ENCODE assay signal across 18 cellular contexts in the genomic region with DNA sequence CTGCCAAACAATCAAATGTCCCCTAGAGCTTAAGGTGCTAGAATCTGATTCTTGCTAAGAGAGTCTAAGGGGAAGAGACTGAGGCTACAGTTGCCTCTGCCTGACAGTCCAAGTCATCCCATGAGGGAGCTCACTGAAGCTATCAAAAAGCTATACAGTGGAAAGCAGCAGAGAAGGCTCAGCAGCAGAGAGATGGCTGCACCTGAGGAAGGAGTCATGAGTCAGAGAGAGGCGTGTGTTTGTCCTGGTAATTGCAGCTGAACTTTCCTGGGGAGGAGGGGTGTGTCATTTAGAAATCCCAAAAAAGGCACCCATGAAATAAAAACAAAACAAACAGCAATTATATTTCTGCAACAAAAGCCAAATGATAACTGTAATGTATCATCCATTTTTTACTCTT.
"Had no signal": no experiment of that assay in that cellular context is flagged by ENCODE, and none has a peak within 500 bp of the region (broad histone marks: within the 10 kb centered on the region; RNA-seq: fewer than 3 reads in every experiment).

No MANE protein-coding gene starts in this region.

- H3K27me3 ChIP-seq: cardiac muscle cell, gastroesophageal sphincter, left lung, neutrophil, thyroid gland had no signal

- FAIRE-seq: astrocyte, islet of Langerhans had no signal

- H3K4me1 ChIP-seq: gastroesophageal sphincter, heart right ventricle, left lung, parathyroid adenoma, thyroid gland, uterus had no signal

- H2AFZ ChIP-seq: parathyroid adenoma had no signal

- ATAC-seq: activated CD8-positive, alpha-beta memory T cell treated with anti-CD3 and anti-CD28 coated beads, Interleukin-2, amount 10 ng/mL, durations not matched to agents 7 days and 5 days; gastroesophageal sphincter; heart right ventricle; left lung; natural killer cell had no signal

- H3K27ac ChIP-seq: cardiac muscle cell, gastroesophageal sphincter, heart right ventricle, left lung, neutrophil, parathyroid adenoma, thyroid gland, uterus, VCaP had no signal

- H3K9me3 ChIP-seq: gastroesophageal sphincter, heart right ventricle, left lung, neutrophil, thyroid gland, uterus had no signal

- H3K4me3 ChIP-seq: cardiac muscle cell, gastroesophageal sphincter, heart right ventricle, left lung, thyroid gland, uterus had no signal

- DNase-seq: activated CD4-positive, alpha-beta memory T cell treated with anti-CD3 and anti-CD28 coated beads for 36 hours; activated CD8-positive, alpha-beta memory T cell treated with anti-CD3 and anti-CD28 coated beads, Interleukin-2, amount 10 ng/mL, durations not matched to agents 7 days and 5 days; activated naive CD4-positive, alpha-beta T cell treated with anti-CD3 and anti-CD28 coated beads, Interleukin-2, amount 50 U/mL, for 16 hours; activated T-cell treated with anti-CD3 and anti-CD28 coated beads, Interleukin-2, amount 50 U/mL, for 24 hours; heart right ventricle; left lung; natural killer cell; stimulated activated CD4-positive, alpha-beta T cell treated with anti-CD3 and anti-CD28 coated beads, Interleukin-12 subunit alpha, Interleukin-12 subunit beta, amount 100 ng/mL, for 4 hours; stimulated activated CD4-positive, alpha-beta T cell treated with anti-CD3 and anti-CD28 coated beads, Interleukin-2, amount 100 ng/mL, for 24 hours; thyroid gland; uterus had no signal

- H3K4me1 Mint-ChIP-seq: activated CD8-positive, alpha-beta memory T cell treated with anti-CD3 and anti-CD28 coated beads, Interleukin-2, amount 10 ng/mL, durations not matched to agents 7 days and 5 days; natural killer cell had no signal

- H3K36me3 Mint-ChIP-seq: activated CD4-positive, alpha-beta memory T cell treated with anti-CD3 and anti-CD28 coated beads for 36 hours; activated CD8-positive, alpha-beta memory T cell treated with anti-CD3 and anti-CD28 coated beads, Interleukin-2, amount 10 ng/mL, durations not matched to agents 7 days and 5 days; natural killer cell had no signal

- H3K27ac Mint-ChIP-seq: activated CD4-positive, alpha-beta memory T cell treated with anti-CD3 and anti-CD28 coated beads for 36 hours; activated CD8-positive, alpha-beta memory T cell treated with anti-CD3 and anti-CD28 coated beads, Interleukin-2, amount 10 ng/mL, durations not matched to agents 7 days and 5 days; activated T-cell treated with anti-CD3 and anti-CD28 coated beads, Interleukin-2, amount 50 U/mL, for 24 hours; natural killer cell had no signal

- H3K9me3 Mint-ChIP-seq: activated CD4-positive, alpha-beta memory T cell treated with anti-CD3 and anti-CD28 coated beads for 36 hours; activated T-cell treated with anti-CD3 and anti-CD28 coated beads, Interleukin-2, amount 50 U/mL, for 24 hours had no signal

- H3K36me3 ChIP-seq: cardiac muscle cell, gastroesophageal sphincter, heart right ventricle, left lung, neutrophil, thyroid gland, uterus had no signal

- H3K79me2 ChIP-seq: parathyroid adenoma had no signal

- H3K4me3 Mint-ChIP-seq: activated CD4-positive, alpha-beta memory T cell treated with anti-CD3 and anti-CD28 coated beads for 36 hours; activated CD8-positive, alpha-beta memory T cell treated with anti-CD3 and anti-CD28 coated beads, Interleukin-2, amount 10 ng/mL, durations not matched to agents 7 days and 5 days; activated T-cell treated with anti-CD3 and anti-CD28 coated beads, Interleukin-2, amount 50 U/mL, for 24 hours; natural killer cell had no signal
